ENCODE assay signal across 25 cellular contexts in genomic region chrX:96761566-96761965, GRCh38.
"Had no signal": no experiment of that assay in that cellular context is flagged by ENCODE, and none has a peak within 500 bp of the region (broad histone marks: within the 10 kb centered on the region; RNA-seq: fewer than 3 reads in every experiment).

No MANE protein-coding gene starts in this region.

- H3K27me3 ChIP-seq: left lung, right atrium auricular region, right lobe of liver, tibial nerve, uterus had no signal

- H3K4me3 ChIP-seq: left lung, lower lobe of right lung, pancreas, right atrium auricular region, right lobe of liver, smooth muscle cell, tibial nerve, uterus had no signal

- H3K9me3 ChIP-seq: left lung, lower lobe of right lung, pancreas, right atrium auricular region, right lobe of liver, tibial nerve, uterus had no signal

- H3K27ac Mint-ChIP-seq: naive thymus-derived CD8-positive, alpha-beta T cell; nephron; stimulated activated memory B cell treated with anti-CD40 and anti-IgM and Interleukin-4, amounts not matched to agents 10 μg/mL and 1 μg/mL and 100 μg/mL, for 72 hours; stimulated activated naive CD8-positive, alpha-beta T cell treated with anti-CD3 and anti-CD28 coated beads, Interleukin-15, amount 100 ng/mL, for 72 hours; type B pancreatic cell had no signal

- H3K27ac ChIP-seq: left lung, lower lobe of right lung, pancreas, right atrium auricular region, right lobe of liver, tibial nerve, uterus had no signal

- H3K4me3 Mint-ChIP-seq: naive thymus-derived CD8-positive, alpha-beta T cell; nephron; neural crest cell; stimulated activated memory B cell treated with anti-CD40 and anti-IgM and Interleukin-4, amounts not matched to agents 10 μg/mL and 1 μg/mL and 100 μg/mL, for 72 hours; stimulated activated naive CD8-positive, alpha-beta T cell treated with anti-CD3 and anti-CD28 coated beads, Interleukin-15, amount 100 ng/mL, for 72 hours; type B pancreatic cell had no signal

- ATAC-seq: left colon; left lung; lower lobe of right lung; naive thymus-derived CD8-positive, alpha-beta T cell; pancreas; right lobe of liver; stimulated activated memory B cell treated with anti-CD40 and anti-IgM and Interleukin-4, amounts not matched to agents 10 μg/mL and 1 μg/mL and 100 μg/mL, for 72 hours; stimulated activated naive CD8-positive, alpha-beta T cell treated with anti-CD3 and anti-CD28 coated beads, Interleukin-15, amount 100 ng/mL, for 72 hours had no signal

- H3K9me3 Mint-ChIP-seq: stimulated activated memory B cell treated with anti-CD40 and anti-IgM and Interleukin-4, amounts not matched to agents 10 μg/mL and 1 μg/mL and 100 μg/mL, for 72 hours; stimulated activated naive CD8-positive, alpha-beta T cell treated with anti-CD3 and anti-CD28 coated beads, Interleukin-15, amount 100 ng/mL, for 72 hours; type B pancreatic cell had no signal

- H3K27me3 Mint-ChIP-seq: naive thymus-derived CD8-positive, alpha-beta T cell; stimulated activated memory B cell treated with anti-CD40 and anti-IgM and Interleukin-4, amounts not matched to agents 10 μg/mL and 1 μg/mL and 100 μg/mL, for 72 hours; stimulated activated naive CD8-positive, alpha-beta T cell treated with anti-CD3 and anti-CD28 coated beads, Interleukin-15, amount 100 ng/mL, for 72 hours; type B pancreatic cell had no signal

- H3K4me1 ChIP-seq: left lung, lower lobe of right lung, right atrium auricular region, right lobe of liver, tibial nerve, uterus had no signal

- H3K4me2 ChIP-seq: smooth muscle cell had no signal

- H3K36me3 ChIP-seq: left lung, pancreas, right atrium auricular region, tibial nerve, uterus had no signal

- H3K36me3 Mint-ChIP-seq: stimulated activated memory B cell treated with anti-CD40 and anti-IgM and Interleukin-4, amounts not matched to agents 10 μg/mL and 1 μg/mL and 100 μg/mL, for 72 hours had no signal

- H3K4me1 Mint-ChIP-seq: nephron had no signal

- DNase-seq: kidney; left colon; left lung; lower lobe of right lung; mammary epithelial cell; mesenchymal stem cell; naive thymus-derived CD8-positive, alpha-beta T cell; nucleus accumbens; pancreas; right lobe of liver; stimulated activated CD4-positive, alpha-beta T cell treated with anti-CD3 and anti-CD28 coated beads, Interleukin-1b, Interleukin-23, amount 100 ng/mL, for 48 hours; stimulated activated CD4-positive, alpha-beta T cell treated with anti-CD3 and anti-CD28 coated beads, Interleukin-2, amount 100 ng/mL, for 48 hours; stimulated activated CD4-positive, alpha-beta T cell treated with anti-CD3 and anti-CD28 coated beads, Interleukin-4, amount 100 ng/mL, for 4 hours; stimulated activated CD8-positive, alpha-beta memory T cell treated with anti-CD3 and anti-CD28 coated beads, Interleukin-4, amount 100 ng/mL, for 48 hours; stimulated activated naive CD4-positive, alpha-beta T cell treated with Interleukin-2 at 50 U/mL for 16 hours; stimulated activated naive CD8-positive, alpha-beta T cell treated with anti-CD3 and anti-CD28 coated beads, Interleukin-15, amount 100 ng/mL, for 72 hours; substantia nigra; uterus had no signal
